ENCODE assay signal across 11 cellular contexts in genomic region chr1:229582011-229582694, GRCh38. TPM values are rescaled to one million over a fixed set of nuclear protein-coding genes. Genes with fewer than 3 reads are reported as not detected.
DNase-seq lines count a peak whose midpoint lies in the region; ATAC-seq and TF ChIP-seq lines count a peak whose summit lies in the region.
"Had no signal": no experiment of that assay in that cellular context is flagged by ENCODE, and none has a peak within 500 bp of the region (broad histone marks: within the 10 kb centered on the region; RNA-seq: fewer than 3 reads in every experiment).

No MANE protein-coding gene starts in this region.

- H3K27ac ChIP-seq in breast epithelium (peak overlapping the region; percentile 5 to 59), thyroid gland (peak overlapping the region in 2 of 3 donors; percentile 7 to 39), Peyer's patch (no peak overlapping the region), vagina (no peak overlapping the region)
- H3K27ac ChIP-seq: 22Rv1 had no signal

- no peak for TF ChIP-seq CTCF in breast epithelium (IDR thresholded peaks at IDR 0.05)
- TF ChIP-seq CTCF in thyroid gland (IDR thresholded peaks at IDR 0.05) = no peak
- TF ChIP-seq CTCF in Peyer's patch (IDR thresholded peaks at IDR 0.05) = no peak
- TF ChIP-seq CTCF in vagina (IDR thresholded peaks at IDR 0.05) = no peak
- TF ChIP-seq CTCF in omental fat pad (IDR thresholded peaks at IDR 0.05) = no peak

- no peak overlapping the region for H3K4me3 ChIP-seq in breast epithelium
- H3K4me3 ChIP-seq in thyroid gland (replicated peaks in 1 of 3) = no peak overlapping the region
- no peak overlapping the region for H3K4me3 ChIP-seq in Peyer's patch
- H3K4me3 ChIP-seq in vagina = no peak overlapping the region

- no peak for ATAC-seq in omental fat pad (ENCODE audit: low FRiP score)
- ATAC-seq: activated T-helper 17 cell treated with anti-CD3 and anti-CD28 coated beads, Interleukin-2, amount 50 U/mL, for 72 hours had no signal

- H3K27me3 ChIP-seq in breast epithelium = no peaks in the 10 kb centered on the region
- no peaks in the 10 kb centered on the region for H3K27me3 ChIP-seq in thyroid gland
- no peaks in the 10 kb centered on the region for H3K27me3 ChIP-seq in Peyer's patch
- no peaks in the 10 kb centered on the region for H3K27me3 ChIP-seq in vagina

- 19 to 33% methylated on average over 11 of the region's 11 CpGs for WGBS in thyroid gland, 2 donors

- H3K36me3 ChIP-seq in breast epithelium (no peaks in the 10 kb centered on the region), thyroid gland (no peaks in the 10 kb centered on the region), Peyer's patch (no peaks in the 10 kb centered on the region), vagina (no peaks in the 10 kb centered on the region)

- H3K4me1 ChIP-seq in breast epithelium = peaks cover 0 to 6% of the 10 kb centered on the region in 2 donors
- H3K4me1 ChIP-seq in thyroid gland = peaks cover 18 to 30% of the 10 kb centered on the region in 2 donors
- H3K4me1 ChIP-seq in Peyer's patch = peaks cover 0 to 14% (median 6%) of the 10 kb centered on the region in 4 donors
- H3K4me1 ChIP-seq in vagina = peaks cover 14% of the 10 kb centered on the region

- H3K9me3 ChIP-seq in breast epithelium (no peaks in the 10 kb centered on the region), thyroid gland (no peaks in the 10 kb centered on the region), Peyer's patch (no peaks in the 10 kb centered on the region), vagina (no peaks in the 10 kb centered on the region)

- DNase-seq in NCI-H1092 treated with DMSO at 0.1 percent for 48 hours (lab: John Stamatoyannopoulos, UW) (peak; percentile 37), NCI-H1092 (lab: John Stamatoyannopoulos, UW) (no peak), breast epithelium (ENCODE audit: low spot score in 2 of 2) (peak in 1 of 2 donors; percentile 31), left kidney (ENCODE audit: low read depth, low spot score) (peak; percentile 12), thyroid gland (peak; percentile 59 to 90), Peyer's patch (no peak), vagina (ENCODE audit: extremely low spot score in 2 of 2) (no peak), omental fat pad (ENCODE audit: low spot score) (no peak)
- DNase-seq: immature natural killer cell had no signal

- TF ChIP-seq POLR2A in breast epithelium (IDR thresholded peaks at IDR 0.05) (no peak), thyroid gland (IDR thresholded peaks at IDR 0.05) (no peak), Peyer's patch (IDR thresholded peaks at IDR 0.05) (no peak), vagina (IDR thresholded peaks at IDR 0.05) (no peak)

- intact Hi-C loops in breast epithelium (cut with DNase I; ENCODE audit: low total_unique reads) (no loop called here), thyroid gland (cut with DNase I) (no loop called here), vagina (cut with DNase I) (no loop called here)

RNA-seq across cellular contexts. Expression of gene ABCB10, which starts 23.6 kb away (rescaled TPM):
- 10 to 100 TPM; 13.8 to 18.6 (median 17.0) TPM for total RNA-seq in breast epithelium
- total RNA-seq in thyroid gland = 10 to 100 TPM; 13.7 to 22.6 (median 17.8) TPM
- 10 to 100 TPM; 16.5 to 41.0 (median 20.9) TPM for total RNA-seq in Peyer's patch
- 12.5 TPM for total RNA-seq in vagina
- total RNA-seq in omental fat pad = 10 to 100 TPM; 10.1 to 17.8 (median 14.3) TPM

RNA-seq across cellular contexts. Expression of gene TAF5L, which starts 43.8 kb away (rescaled TPM):
- total RNA-seq in breast epithelium (10 to 100 TPM; 15.4 to 18.3 (median 16.3) TPM), thyroid gland (10 to 100 TPM; 14.9 to 26.1 (median 18.4) TPM), Peyer's patch (10 to 100 TPM; 10.5 to 33.0 (median 24.3) TPM), vagina (12.5 TPM), omental fat pad (10 to 100 TPM; 18.6 to 27.4 (median 20.5) TPM)

RNA-seq across cellular contexts. Expression of gene URB2, which starts 43.9 kb away (rescaled TPM):
- total RNA-seq in breast epithelium (10 to 100 TPM in 2 of 3 donors, 1 to 10 TPM in 1; 9.3 to 14.1 (median 12.7) TPM), thyroid gland (10 to 100 TPM in 1 of 4 donors, 1 to 10 TPM in 3; 6.4 to 14.9 (median 7.1) TPM), Peyer's patch (10 to 100 TPM in 2 of 4 donors, 1 to 10 TPM in 2; 3.7 to 10.7 (median 8.3) TPM), vagina (9.3 TPM), omental fat pad (10 to 100 TPM in 3 of 4 donors, 1 to 10 TPM in 1; 8.5 to 60.2 (median 17.1) TPM)

Comparison
In these comparisons a context has a peak if more than half of its experiments do, and no peak if none do; other contexts are left out.
1. DNase-seq: peak in NCI-H1092 treated with DMSO at 0.1 percent for 48 hours (single experiment), left kidney (single experiment) and thyroid gland (2 of 2); none in NCI-H1092 (single experiment), Peyer's patch (0 of 3), vagina (0 of 2) and omental fat pad (single experiment).
2. H3K27ac ChIP-seq: peak in breast epithelium (2 of 2) and thyroid gland (2 of 3); none in Peyer's patch (0 of 4) and vagina (single experiment).